In the genomic region with DNA sequence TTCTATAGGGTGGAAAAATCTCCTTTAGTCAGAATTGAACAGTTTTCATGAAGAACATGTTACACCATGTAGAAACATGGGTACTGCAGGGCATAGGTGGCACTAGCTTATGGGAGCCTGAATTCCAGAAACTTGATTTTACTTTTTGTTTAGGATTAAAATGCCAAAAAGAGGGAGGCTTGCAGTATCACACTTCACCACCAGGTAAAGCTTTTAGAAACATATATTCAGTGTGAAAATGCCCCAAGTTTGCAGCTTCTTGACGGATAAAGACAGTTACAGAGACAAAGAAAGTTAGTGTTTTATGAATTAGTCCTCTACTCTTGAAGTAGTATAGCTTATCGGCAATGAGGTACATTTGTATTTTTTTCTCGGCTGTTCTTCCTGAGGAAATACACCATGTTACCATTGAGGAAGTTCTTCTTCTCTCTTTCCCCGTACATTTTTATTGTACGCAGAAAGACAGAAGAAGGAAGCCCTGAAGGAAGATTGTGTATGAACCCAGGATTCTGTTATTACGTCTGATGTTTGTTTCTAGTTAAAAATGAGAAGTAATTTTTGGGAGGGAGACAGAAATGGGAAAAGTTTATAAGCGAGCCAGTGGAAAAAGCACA, we compare ENCODE assay signal across 11 cellular contexts.
DNase-seq lines count a peak whose midpoint lies in the region; ATAC-seq and TF ChIP-seq lines count a peak whose summit lies in the region.
"Had no signal": no experiment of that assay in that cellular context is flagged by ENCODE, and none has a peak within 500 bp of the region (broad histone marks: within the 10 kb centered on the region; RNA-seq: fewer than 3 reads in every experiment).

No MANE protein-coding gene starts in this region.

- no peaks in the 10 kb centered on the region for H3K9me2 ChIP-seq in hepatocyte (replicated peaks; ENCODE audit: insufficient read depth)

- no peak overlapping the region for H2BK12ac ChIP-seq in H9 (ENCODE audit: insufficient read length, low read depth, low read length)

- no peaks in the 10 kb centered on the region for H3K23me2 ChIP-seq in H9 (ENCODE audit: insufficient read length, low read depth, low read length, poor library complexity, severe bottlenecking)

- intact Hi-C loops in adrenal gland (cut with DNase I) = no loop called here

- no peak overlapping the region for H2BK5ac ChIP-seq in H9 (ENCODE audit: insufficient read length, low read length)

- no peaks in the 10 kb centered on the region; the same call in none of the 2 replicates for H3K4me1 ChIP-seq in H9 (ENCODE audit: insufficient read depth, low read length)
- peaks cover 5 to 36% of the 10 kb centered on the region in 2 donors for H3K4me1 ChIP-seq in adrenal gland (replicated peaks in 1 of 2)
- peaks cover 11% of the 10 kb centered on the region for H3K4me1 ChIP-seq in hepatocyte (ENCODE audit: insufficient read depth)

- no peak overlapping the region for H3K14ac ChIP-seq in H9 (ENCODE audit: insufficient read depth, low read length)

- no peak overlapping the region for H2BK20ac ChIP-seq in H9 (ENCODE audit: low read depth, low read length, poor library complexity, severe bottlenecking)

- no peak overlapping the region for H3K4me3 Mint-ChIP-seq in H9

- H3K4me3 ChIP-seq in AG04449 (ENCODE audit: low read depth, low read length) = no peak overlapping the region
- no peak overlapping the region for H3K4me3 ChIP-seq in adrenal gland
- H3K4me3 ChIP-seq in hepatocyte = no peak overlapping the region

- no peaks in the 10 kb centered on the region for H4K20me1 ChIP-seq in H9 (ENCODE audit: control insufficient read depth, insufficient read depth, insufficient read length)
- peaks cover 14% of the 10 kb centered on the region for H4K20me1 ChIP-seq in hepatocyte (ENCODE audit: insufficient read depth, poor library complexity, severe bottlenecking)

- CTCF ChIA-PET in AG04449 (lab: Yijun Ruan, JAX) = interaction anchor here (0.9 to 5.5 kb wide), 9 partner anchors 9 to 163 kb away, joined by 3 to 43 read pairs (median 6); no protein-coding TSS in a partner anchor

- POLR2A ChIA-PET in AG04449 (lab: Yijun Ruan, JAX) = no interaction called here

- no peak overlapping the region for H2AK5ac ChIP-seq in H9 (ENCODE audit: insufficient read length, low read length)

- no peak overlapping the region for H4K8ac ChIP-seq in H9 (replicated peaks; ENCODE audit: insufficient read length, low read depth, low read length)

- DNase-seq in AG04449 (ENCODE audit: low read depth, low spot score) (no peak), H9 (no peak), adrenal gland (no peak), hepatocyte (ENCODE audit: low spot score) (no peak), HuH-7 (ENCODE audit: low spot score) (no peak), GM10266 (ENCODE audit: extremely low spot score) (no peak)
- DNase-seq: aorta, hippocampal formation, T-cell had no signal

- no peaks in the 10 kb centered on the region for H3K36me3 ChIP-seq in adrenal gland (replicated peaks in 1 of 2)
- H3K36me3 ChIP-seq in hepatocyte (replicated peaks; ENCODE audit: insufficient read depth, low read depth) = no peaks in the 10 kb centered on the region

- H2AFZ ChIP-seq in H9 (ENCODE audit: low read length) = no peak overlapping the region
- H2AFZ ChIP-seq in hepatocyte = no peak overlapping the region

- H3K79me2 ChIP-seq in H9 (ENCODE audit: insufficient read depth, low read length) (peaks cover 17% of the 10 kb centered on the region), hepatocyte (peaks cover 100% of the 10 kb centered on the region)

- WGBS in H9 (ENCODE audit: extremely low coverage, insufficient read length, low lambda C conversion rate) = no CpG with 5 or more reads among the region's 7 CpGs
- WGBS in adrenal gland, 4 donors = 62 to 75% (median 64%) methylated on average over 7 of the region's 7 CpGs
- WGBS in hepatocyte (ENCODE audit: low lambda C conversion rate, missing lambda C conversion rate) = 79% methylated on average over 7 of the region's 7 CpGs

- H3K79me1 ChIP-seq in H9 (ENCODE audit: insufficient read depth, low read depth, low read length, poor library complexity, severe bottlenecking) = peaks cover 3% of the 10 kb centered on the region

- no peak overlapping the region for H3K56ac ChIP-seq in H9 (ENCODE audit: insufficient read length, low read depth, low read length)

- no peak overlapping the region for H3K18ac ChIP-seq in H9 (ENCODE audit: insufficient read length, low read depth, low read length)

- ATAC-seq in GM19463 (IDR thresholded peaks at IDR 0.05; ENCODE audit: unreplicated experiment) (no peak), GM18873 (IDR thresholded peaks at IDR 0.05; ENCODE audit: low FRiP score, unreplicated experiment) (no peak)
- ATAC-seq: T-cell had no signal

- H3K23ac ChIP-seq in H9 (ENCODE audit: insufficient read length, low read depth, low read length) = no peak overlapping the region

- H3K9ac ChIP-seq in H9 (ENCODE audit: extremely low read depth, insufficient read length, low read length) = no peak overlapping the region

- H3K27ac ChIP-seq in H9 (ENCODE audit: insufficient read length, low read depth, low read length) = no peak overlapping the region
- no peak overlapping the region for H3K27ac ChIP-seq in adrenal gland
- no peak overlapping the region for H3K27ac ChIP-seq in hepatocyte

- no peak overlapping the region for H3K4ac ChIP-seq in H9 (ENCODE audit: low read depth, low read length)

- H3K36me3 Mint-ChIP-seq in H9 (ENCODE audit: insufficient read depth in 1 of 3, low read depth in 3 of 3) = peaks cover 6 to 22% (median 21%) of the 10 kb centered on the region in 3 experiments; a peak in 5 of 7 replicates
- H3K36me3 Mint-ChIP-seq: T-cell had no signal

- no peak overlapping the region for H2BK120ac ChIP-seq in H9 (ENCODE audit: low read depth, low read length, poor library complexity, severe bottlenecking)

- H4K91ac ChIP-seq in H9 (ENCODE audit: insufficient read length, low read depth, low read length) = no peak overlapping the region

- H3K27ac Mint-ChIP-seq in H9 = no peak overlapping the region; a peak in 2 of 7 replicates
- H3K27ac Mint-ChIP-seq: T-cell had no signal

- H3K27me3 Mint-ChIP-seq in H9 (ENCODE audit: low read depth) = no peaks in the 10 kb centered on the region

- no peak overlapping the region for H2BK15ac ChIP-seq in H9 (ENCODE audit: low read depth, low read length)

- TF ChIP-seq CTCF in AG04449 (IDR thresholded peaks at IDR 0.05; ENCODE audit: insufficient read depth, low read length, missing control alignments) (peak; percentile 10), H9 (conservative IDR thresholded peaks at IDR 0.05) (peak; percentile 63), adrenal gland (IDR thresholded peaks at IDR 0.05) (peak in 5 of 6 experiments; percentile 6 to 41 (median 32)), hepatocyte (IDR thresholded peaks at IDR 0.05; ENCODE audit: poor library complexity) (peak; percentile 21), GM10266 (IDR thresholded peaks at IDR 0.05; ENCODE audit: control insufficient read depth, insufficient read depth, low read depth, missing control alignments) (no peak)

- H4K5ac ChIP-seq in H9 (ENCODE audit: insufficient read length, low read depth, low read length) = no peak overlapping the region

- no peaks in the 10 kb centered on the region for H3K27me3 ChIP-seq in H9 (ENCODE audit: insufficient read depth, low read length)
- H3K27me3 ChIP-seq in adrenal gland = no peaks in the 10 kb centered on the region
- H3K27me3 ChIP-seq in hepatocyte = no peaks in the 10 kb centered on the region

- peaks cover 53 to 55% of the 10 kb centered on the region in 2 experiments for H3K4me1 Mint-ChIP-seq in H9

- no peak for TF ChIP-seq POLR2A in adrenal gland (IDR thresholded peaks at IDR 0.05)

- H3K9me3 ChIP-seq in H9 (ENCODE audit: control insufficient read depth, low read depth, low read length) (no peaks in the 10 kb centered on the region), adrenal gland (replicated peaks in 1 of 3) (no peaks in the 10 kb centered on the region), hepatocyte (ENCODE audit: low read depth) (no peaks in the 10 kb centered on the region)

- H3T11ph ChIP-seq in H9 (ENCODE audit: low read length) = no peak overlapping the region

- H3K4me2 ChIP-seq in H9 (ENCODE audit: insufficient read depth, insufficient read length, low read length) = no peak overlapping the region
- no peak overlapping the region for H3K4me2 ChIP-seq in hepatocyte

- no peaks in the 10 kb centered on the region for H3K9me3 Mint-ChIP-seq in H9
- H3K9me3 Mint-ChIP-seq: T-cell had no signal
